7 cellular contexts compared by ENCODE assay signal in genomic region chr11:71447791-71448256, GRCh38. TPM values are rescaled to one million over a fixed set of nuclear protein-coding genes. Genes with fewer than 3 reads are reported as not detected.
A peak's percentile ranks its signal among the peaks of the same experiment; 100 is the strongest.
DNase-seq lines count a peak whose midpoint lies in the region; ATAC-seq and TF ChIP-seq lines count a peak whose summit lies in the region.

No MANE protein-coding gene starts in this region.

- H3K79me2 ChIP-seq in MM.1S (ENCODE audit: low read length), result peaks cover 14% of the 10 kb centered on the region

- H3K4me1 Mint-ChIP-seq in naive thymus-derived CD8-positive, alpha-beta T cell, result peaks cover 24 to 48% (median 40%) of the 10 kb centered on the region in 4 donors

- H3K4me3 ChIP-seq in MM.1S (ENCODE audit: low read length) (peak overlapping the region; percentile 97), esophagus (ENCODE audit: low read depth in 1 of 2, low read length in 2 of 2) (peak overlapping the region; percentile 61 to 89), urinary bladder (ENCODE audit: low read depth, low read length) (peak overlapping the region; percentile 70)

- H3K4me3 Mint-ChIP-seq in naive thymus-derived CD8-positive, alpha-beta T cell, result peak overlapping the region; percentile 81 to 95 (median 87)

- H3K36me3 ChIP-seq in MM.1S (replicated peaks; ENCODE audit: insufficient read depth, low read length), result no peaks in the 10 kb centered on the region
- peaks cover 7 to 21% of the 10 kb centered on the region in 2 donors for H3K36me3 ChIP-seq in esophagus (ENCODE audit: control insufficient read depth in 2 of 2, insufficient read depth in 2 of 2, low read length in 1 of 2)
- H3K36me3 ChIP-seq in urinary bladder (ENCODE audit: insufficient read depth), result no peaks in the 10 kb centered on the region

- H3K9me2 ChIP-seq in MM.1S (replicated peaks; ENCODE audit: insufficient read depth, low read length), result no peaks in the 10 kb centered on the region

- peaks cover 3% of the 10 kb centered on the region; the same call in 1 of the 2 replicates for H3F3A ChIP-seq in MM.1S (ENCODE audit: insufficient read depth, low read length)

- no peaks in the 10 kb centered on the region for H4K20me1 ChIP-seq in MM.1S (ENCODE audit: insufficient read depth, low read length)

- peaks cover 13 to 30% (median 21%) of the 10 kb centered on the region in 3 donors for H3K36me3 Mint-ChIP-seq in naive thymus-derived CD8-positive, alpha-beta T cell

- 2 to 10% methylated on average over 6 to 31 of the region's 31 CpGs for WGBS in esophagus, 2 donors
- under 1% methylated on average over 31 of the region's 31 CpGs for WGBS in urinary bladder

- H3K27me3 Mint-ChIP-seq in naive thymus-derived CD8-positive, alpha-beta T cell, result no peaks in the 10 kb centered on the region

- H3K4me1 ChIP-seq in MM.1S (ENCODE audit: low read length), result 0 out of 2 replicates have a peak, but pooled peaks cover 6% of the 10 kb centered on the region
- H3K4me1 ChIP-seq in esophagus (ENCODE audit: control insufficient read depth in 2 of 2, insufficient read depth in 2 of 2, low read length in 1 of 2), result peaks cover 0 to 7% of the 10 kb centered on the region in 2 donors
- H3K4me1 ChIP-seq in urinary bladder (ENCODE audit: insufficient read depth), result no peaks in the 10 kb centered on the region

- H3K27me3 ChIP-seq in MM.1S (replicated peaks; ENCODE audit: insufficient read depth, low read length) (no peaks in the 10 kb centered on the region), esophagus (ENCODE audit: control insufficient read depth in 1 of 2, insufficient read depth in 2 of 2, low read length in 2 of 2) (no peaks in the 10 kb centered on the region)

- TF ChIP-seq CTCF in MM.1S (IDR thresholded peaks at IDR 0.05; ENCODE audit: low read length), result no peak

- peak overlapping the region; percentile 68 to 97 (median 90) for H3K27ac Mint-ChIP-seq in naive thymus-derived CD8-positive, alpha-beta T cell

- no peaks in the 10 kb centered on the region for H3K9me3 ChIP-seq in MM.1S (replicated peaks; ENCODE audit: insufficient read depth, low read length)
- H3K9me3 ChIP-seq in esophagus (ENCODE audit: control insufficient read depth in 2 of 2, insufficient read depth in 1 of 2, low read depth in 1 of 2, low read length in 1 of 2), result no peaks in the 10 kb centered on the region

- no peak overlapping the region for H3K27ac ChIP-seq in MM.1S (ENCODE audit: low read length)
- peak overlapping the region; percentile 72 to 73 for H3K27ac ChIP-seq in esophagus (ENCODE audit: low read depth in 2 of 2, low read length in 1 of 2)
- no peak overlapping the region for H3K27ac ChIP-seq in urinary bladder (ENCODE audit: low read depth)

- peak overlapping the region; percentile 80; the same call in 1 of the 2 replicates for H3K9ac ChIP-seq in MM.1S (ENCODE audit: low read length)

- H3K4me2 ChIP-seq in MM.1S (ENCODE audit: low read depth, low read length), result peak overlapping the region; percentile 89

- ATAC-seq in GM18498 (IDR thresholded peaks at IDR 0.05; ENCODE audit: unreplicated experiment) (peak; percentile 7), GM21723 (IDR thresholded peaks at IDR 0.05; ENCODE audit: unreplicated experiment) (no peak)
- ATAC-seq in naive thymus-derived CD8-positive, alpha-beta T cell, result peak; percentile 33 to 44

- DNase-seq in MM.1S, result peak; percentile 7
- DNase-seq in activated T-cell treated with anti-CD3 and anti-CD28 coated beads for 1 hour (ENCODE audit: low read depth), result peak; percentile 8
- DNase-seq in naive thymus-derived CD8-positive, alpha-beta T cell, result peak in 7 of 10 donors; percentile 8 to 73 (median 39)

- H3K9me3 Mint-ChIP-seq in naive thymus-derived CD8-positive, alpha-beta T cell, result peaks cover 0 to 7% (median 2%) of the 10 kb centered on the region in 9 donors

- peak overlapping the region; percentile 78 for H2AFZ ChIP-seq in MM.1S (ENCODE audit: low read length)

- POLR2A ChIA-PET in naive thymus-derived CD8-positive, alpha-beta T cell (lab: Charles Lee), result interaction anchor here (0.6 to 1.5 kb wide), 3 partner anchors 9 to 339 kb away, joined by 3 to 7 read pairs (median 4); no protein-coding TSS in a partner anchor

RNA-seq across cellular contexts. Expression of gene DHCR7, which starts 0.4 kb away (rescaled TPM):
- polyA plus RNA-seq in esophagus (10 to 100 TPM; 26.2 to 41.8 TPM), urinary bladder (11.3 TPM)
- total RNA-seq in naive thymus-derived CD8-positive, alpha-beta T cell, result 10 to 100 TPM; 17.1 to 17.4 TPM
- 10 to 100 TPM; 18.6 to 22.1 (median 18.7) TPM for polyA plus RNA-seq in naive thymus-derived CD8-positive, alpha-beta T cell
- total RNA-seq in urinary bladder, result 8.5 TPM

RNA-seq across cellular contexts. Expression of gene NADSYN1, which starts 5.2 kb away (rescaled TPM):
- polyA plus RNA-seq in esophagus, result 10 to 100 TPM; 67.9 to 98.4 TPM
- total RNA-seq in naive thymus-derived CD8-positive, alpha-beta T cell, result 100 to 1,000 TPM; 188 to 197 TPM
- 10 to 100 TPM; 24.0 to 29.1 (median 25.9) TPM for polyA plus RNA-seq in naive thymus-derived CD8-positive, alpha-beta T cell
- 47.8 TPM for total RNA-seq in urinary bladder
- polyA plus RNA-seq in urinary bladder, result 59.3 TPM

Comparison
In these comparisons a context has a peak if more than half of its experiments do, and no peak if none do; other contexts are left out.
1. H3K27ac ChIP-seq: peak in esophagus (2 of 2); none in MM.1S (single experiment) and urinary bladder (single experiment).
2. Peak in every context shown above with its lines, with median percentiles within 50 percentile points of each other: DNase-seq and H3K4me3 ChIP-seq.